ENCODE assay signal across 1 cellular context in the genomic region with DNA sequence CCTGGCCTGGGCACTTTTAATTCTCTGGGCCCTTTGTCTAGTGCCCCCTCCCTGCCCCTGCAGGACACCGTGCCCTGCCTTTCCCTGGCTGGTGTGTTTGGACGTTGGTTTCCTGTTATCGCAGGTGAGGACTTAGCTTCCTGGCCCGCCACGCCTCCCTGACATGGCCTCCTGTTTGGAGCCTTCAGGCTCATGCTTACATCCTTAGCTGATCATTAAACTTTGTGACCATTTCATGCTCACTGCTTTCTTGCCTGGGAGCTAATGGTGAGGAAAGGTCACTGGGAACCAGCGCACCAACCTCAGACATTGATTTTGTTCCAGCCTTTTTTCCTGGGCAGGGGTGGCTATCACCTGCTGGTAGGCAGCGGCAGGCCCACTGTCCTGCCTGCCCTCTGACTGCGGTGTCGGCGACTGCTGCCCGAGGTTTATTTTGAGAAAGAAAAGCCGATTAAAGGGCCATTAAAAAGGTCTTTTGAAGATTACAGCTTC.
TF ChIP-seq lines count a peak whose summit lies in the region.

No MANE protein-coding gene starts in this region.

TF ChIP-seq in HepG2, 621 proteins besides CTCF, POLR2A, EP300 and RAD21 (continued from another document and continues in another):
- TF ChIP-seq SIN3A (IDR thresholded peaks at IDR 0.05; ENCODE audit: borderline replicate concordance, low read depth, low read length) (peak; percentile 77; the same call in 1 of the 2 replicates), TEAD3 (CRISPR knock-in tag; optimal IDR thresholded peaks at IDR 0.05; ENCODE audit: borderline replicate concordance) (peak; percentile 29), PPARG (CRISPR knock-in tag; conservative IDR thresholded peaks at IDR 0.05) (peak; percentile 88), NR2F6 (IDR thresholded peaks at IDR 0.05) (peak; percentile 56; the same call in 1 of the 2 replicates), NR2F6 (CRISPR knock-in tag; IDR thresholded peaks at IDR 0.05) (peak; percentile 61; the same call in 1 of the 2 replicates), PITX1 (CRISPR knock-in tag; IDR thresholded peaks at IDR 0.05) (peak; percentile 53), IRF2 (CRISPR knock-in tag; IDR thresholded peaks at IDR 0.05) (peak; percentile 61; the same call in 1 of the 2 replicates), ZSCAN31 (CRISPR knock-in tag; IDR thresholded peaks at IDR 0.05; ENCODE audit: low read depth) (0 out of 2 replicates have a peak, but pooled peaks have one; percentile 54), SP2 (CRISPR knock-in tag; IDR thresholded peaks at IDR 0.05) (no peak), POLR2AphosphoS5 (IDR thresholded peaks at IDR 0.05; ENCODE audit: low read depth, low read length) (peak; percentile 45; the same call in 1 of the 2 replicates), SP4 (CRISPR knock-in tag; IDR thresholded peaks at IDR 0.05) (0 out of 2 replicates have a peak, but pooled peaks have one; percentile 33), ARHGAP35 (CRISPR knock-in tag; IDR thresholded peaks at IDR 0.05; ENCODE audit: borderline replicate concordance) (0 out of 2 replicates have a peak, but pooled peaks have one; percentile 47), ZNF260 (CRISPR knock-in tag; IDR thresholded peaks at IDR 0.05; ENCODE audit: borderline replicate concordance, low read depth) (no peak), FOXO1 (CRISPR knock-in tag; IDR thresholded peaks at IDR 0.05) (peak; percentile 64), MIER3 (CRISPR knock-in tag; IDR thresholded peaks at IDR 0.05; ENCODE audit: borderline replicate concordance) (peak; percentile 25; the same call in 1 of the 2 replicates), MED1 (CRISPR knock-in tag; IDR thresholded peaks at IDR 0.05) (peak; percentile 81), SKI (IDR thresholded peaks at IDR 0.05; ENCODE audit: partially characterized antibody) (peak; percentile 51), ZSCAN21 (CRISPR knock-in tag; IDR thresholded peaks at IDR 0.05; ENCODE audit: borderline replicate concordance) (0 out of 2 replicates have a peak, but pooled peaks have one; percentile 19), ZFP41 (CRISPR knock-in tag; IDR thresholded peaks at IDR 0.05; ENCODE audit: borderline replicate concordance) (no peak), TARDBP (CRISPR knock-in tag; IDR thresholded peaks at IDR 0.05) (0 out of 2 replicates have a peak, but pooled peaks have one; percentile 35), ZNF562 (CRISPR knock-in tag; IDR thresholded peaks at IDR 0.05; ENCODE audit: borderline replicate concordance) (no peak), MIXL1 (CRISPR knock-in tag; IDR thresholded peaks at IDR 0.05) (peak; percentile 71; the same call in 1 of the 2 replicates), GATAD2A (CRISPR knock-in tag; IDR thresholded peaks at IDR 0.05) (peak; percentile 65), MYNN (CRISPR knock-in tag; IDR thresholded peaks at IDR 0.05; ENCODE audit: low read depth) (no peak), DR1 (CRISPR knock-in tag; IDR thresholded peaks at IDR 0.05) (0 out of 2 replicates have a peak, but pooled peaks have one; percentile 23)
- TF ChIP-seq, protein P1, sequence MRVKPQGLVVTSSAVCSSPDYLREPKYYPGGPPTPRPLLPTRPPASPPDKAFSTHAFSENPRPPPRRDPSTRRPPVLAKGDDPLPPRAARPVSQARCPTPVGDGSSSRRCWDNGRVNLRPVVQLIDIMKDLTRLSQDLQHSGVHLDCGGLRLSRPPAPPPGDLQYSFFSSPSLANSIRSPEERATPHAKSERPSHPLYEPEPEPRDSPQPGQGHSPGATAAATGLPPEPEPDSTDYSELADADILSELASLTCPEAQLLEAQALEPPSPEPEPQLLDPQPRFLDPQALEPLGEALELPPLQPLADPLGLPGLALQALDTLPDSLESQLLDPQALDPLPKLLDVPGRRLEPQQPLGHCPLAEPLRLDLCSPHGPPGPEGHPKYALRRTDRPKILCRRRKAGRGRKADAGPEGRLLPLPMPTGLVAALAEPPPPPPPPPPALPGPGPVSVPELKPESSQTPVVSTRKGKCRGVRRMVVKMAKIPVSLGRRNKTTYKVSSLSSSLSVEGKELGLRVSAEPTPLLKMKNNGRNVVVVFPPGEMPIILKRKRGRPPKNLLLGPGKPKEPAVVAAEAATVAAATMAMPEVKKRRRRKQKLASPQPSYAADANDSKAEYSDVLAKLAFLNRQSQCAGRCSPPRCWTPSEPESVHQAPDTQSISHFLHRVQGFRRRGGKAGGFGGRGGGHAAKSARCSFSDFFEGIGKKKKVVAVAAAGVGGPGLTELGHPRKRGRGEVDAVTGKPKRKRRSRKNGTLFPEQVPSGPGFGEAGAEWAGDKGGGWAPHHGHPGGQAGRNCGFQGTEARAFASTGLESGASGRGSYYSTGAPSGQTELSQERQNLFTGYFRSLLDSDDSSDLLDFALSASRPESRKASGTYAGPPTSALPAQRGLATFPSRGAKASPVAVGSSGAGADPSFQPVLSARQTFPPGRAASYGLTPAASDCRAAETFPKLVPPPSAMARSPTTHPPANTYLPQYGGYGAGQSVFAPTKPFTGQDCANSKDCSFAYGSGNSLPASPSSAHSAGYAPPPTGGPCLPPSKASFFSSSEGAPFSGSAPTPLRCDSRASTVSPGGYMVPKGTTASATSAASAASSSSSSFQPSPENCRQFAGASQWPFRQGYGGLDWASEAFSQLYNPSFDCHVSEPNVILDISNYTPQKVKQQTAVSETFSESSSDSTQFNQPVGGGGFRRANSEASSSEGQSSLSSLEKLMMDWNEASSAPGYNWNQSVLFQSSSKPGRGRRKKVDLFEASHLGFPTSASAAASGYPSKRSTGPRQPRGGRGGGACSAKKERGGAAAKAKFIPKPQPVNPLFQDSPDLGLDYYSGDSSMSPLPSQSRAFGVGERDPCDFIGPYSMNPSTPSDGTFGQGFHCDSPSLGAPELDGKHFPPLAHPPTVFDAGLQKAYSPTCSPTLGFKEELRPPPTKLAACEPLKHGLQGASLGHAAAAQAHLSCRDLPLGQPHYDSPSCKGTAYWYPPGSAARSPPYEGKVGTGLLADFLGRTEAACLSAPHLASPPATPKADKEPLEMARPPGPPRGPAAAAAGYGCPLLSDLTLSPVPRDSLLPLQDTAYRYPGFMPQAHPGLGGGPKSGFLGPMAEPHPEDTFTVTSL (CRISPR knock-in tag; IDR thresholded peaks at IDR 0.05; ENCODE audit: borderline replicate concordance), result no peak
- TF ChIP-seq, protein P2, sequence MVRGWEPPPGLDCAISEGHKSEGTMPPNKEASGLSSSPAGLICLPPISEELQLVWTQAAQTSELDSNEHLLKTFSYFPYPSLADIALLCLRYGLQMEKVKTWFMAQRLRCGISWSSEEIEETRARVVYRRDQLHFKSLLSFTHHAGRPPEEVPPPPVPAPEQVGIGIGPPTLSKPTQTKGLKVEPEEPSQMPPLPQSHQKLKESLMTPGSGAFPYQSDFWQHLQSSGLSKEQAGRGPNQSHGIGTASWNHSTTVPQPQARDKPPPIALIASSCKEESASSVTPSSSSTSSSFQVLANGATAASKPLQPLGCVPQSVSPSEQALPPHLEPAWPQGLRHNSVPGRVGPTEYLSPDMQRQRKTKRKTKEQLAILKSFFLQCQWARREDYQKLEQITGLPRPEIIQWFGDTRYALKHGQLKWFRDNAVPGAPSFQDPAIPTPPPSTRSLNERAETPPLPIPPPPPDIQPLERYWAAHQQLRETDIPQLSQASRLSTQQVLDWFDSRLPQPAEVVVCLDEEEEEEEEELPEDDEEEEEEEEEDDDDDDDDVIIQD (CRISPR knock-in tag; IDR thresholded peaks at IDR 0.05; ENCODE audit: low read depth), result 0 out of 2 replicates have a peak, but pooled peaks have one; percentile 17
- TF ChIP-seq, protein P3, sequence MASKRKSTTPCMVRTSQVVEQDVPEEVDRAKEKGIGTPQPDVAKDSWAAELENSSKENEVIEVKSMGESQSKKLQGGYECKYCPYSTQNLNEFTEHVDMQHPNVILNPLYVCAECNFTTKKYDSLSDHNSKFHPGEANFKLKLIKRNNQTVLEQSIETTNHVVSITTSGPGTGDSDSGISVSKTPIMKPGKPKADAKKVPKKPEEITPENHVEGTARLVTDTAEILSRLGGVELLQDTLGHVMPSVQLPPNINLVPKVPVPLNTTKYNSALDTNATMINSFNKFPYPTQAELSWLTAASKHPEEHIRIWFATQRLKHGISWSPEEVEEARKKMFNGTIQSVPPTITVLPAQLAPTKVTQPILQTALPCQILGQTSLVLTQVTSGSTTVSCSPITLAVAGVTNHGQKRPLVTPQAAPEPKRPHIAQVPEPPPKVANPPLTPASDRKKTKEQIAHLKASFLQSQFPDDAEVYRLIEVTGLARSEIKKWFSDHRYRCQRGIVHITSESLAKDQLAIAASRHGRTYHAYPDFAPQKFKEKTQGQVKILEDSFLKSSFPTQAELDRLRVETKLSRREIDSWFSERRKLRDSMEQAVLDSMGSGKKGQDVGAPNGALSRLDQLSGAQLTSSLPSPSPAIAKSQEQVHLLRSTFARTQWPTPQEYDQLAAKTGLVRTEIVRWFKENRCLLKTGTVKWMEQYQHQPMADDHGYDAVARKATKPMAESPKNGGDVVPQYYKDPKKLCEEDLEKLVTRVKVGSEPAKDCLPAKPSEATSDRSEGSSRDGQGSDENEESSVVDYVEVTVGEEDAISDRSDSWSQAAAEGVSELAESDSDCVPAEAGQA (IDR thresholded peaks at IDR 0.05; ENCODE audit: low read depth), result 0 out of 2 replicates have a peak, but pooled peaks have one; percentile 20
- TF ChIP-seq, protein P3 (CRISPR knock-in tag; IDR thresholded peaks at IDR 0.05; ENCODE audit: borderline replicate concordance), result no peak
- TF ChIP-seq, protein P4, sequence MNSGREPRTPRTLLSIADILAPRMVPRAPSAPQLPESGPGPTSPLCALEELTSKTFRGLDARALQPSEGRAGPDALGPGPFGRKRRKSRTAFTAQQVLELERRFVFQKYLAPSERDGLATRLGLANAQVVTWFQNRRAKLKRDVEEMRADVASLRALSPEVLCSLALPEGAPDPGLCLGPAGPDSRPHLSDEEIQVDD (CRISPR knock-in tag; IDR thresholded peaks at IDR 0.05; ENCODE audit: borderline replicate concordance), result no peak
- TF ChIP-seq, protein P5, sequence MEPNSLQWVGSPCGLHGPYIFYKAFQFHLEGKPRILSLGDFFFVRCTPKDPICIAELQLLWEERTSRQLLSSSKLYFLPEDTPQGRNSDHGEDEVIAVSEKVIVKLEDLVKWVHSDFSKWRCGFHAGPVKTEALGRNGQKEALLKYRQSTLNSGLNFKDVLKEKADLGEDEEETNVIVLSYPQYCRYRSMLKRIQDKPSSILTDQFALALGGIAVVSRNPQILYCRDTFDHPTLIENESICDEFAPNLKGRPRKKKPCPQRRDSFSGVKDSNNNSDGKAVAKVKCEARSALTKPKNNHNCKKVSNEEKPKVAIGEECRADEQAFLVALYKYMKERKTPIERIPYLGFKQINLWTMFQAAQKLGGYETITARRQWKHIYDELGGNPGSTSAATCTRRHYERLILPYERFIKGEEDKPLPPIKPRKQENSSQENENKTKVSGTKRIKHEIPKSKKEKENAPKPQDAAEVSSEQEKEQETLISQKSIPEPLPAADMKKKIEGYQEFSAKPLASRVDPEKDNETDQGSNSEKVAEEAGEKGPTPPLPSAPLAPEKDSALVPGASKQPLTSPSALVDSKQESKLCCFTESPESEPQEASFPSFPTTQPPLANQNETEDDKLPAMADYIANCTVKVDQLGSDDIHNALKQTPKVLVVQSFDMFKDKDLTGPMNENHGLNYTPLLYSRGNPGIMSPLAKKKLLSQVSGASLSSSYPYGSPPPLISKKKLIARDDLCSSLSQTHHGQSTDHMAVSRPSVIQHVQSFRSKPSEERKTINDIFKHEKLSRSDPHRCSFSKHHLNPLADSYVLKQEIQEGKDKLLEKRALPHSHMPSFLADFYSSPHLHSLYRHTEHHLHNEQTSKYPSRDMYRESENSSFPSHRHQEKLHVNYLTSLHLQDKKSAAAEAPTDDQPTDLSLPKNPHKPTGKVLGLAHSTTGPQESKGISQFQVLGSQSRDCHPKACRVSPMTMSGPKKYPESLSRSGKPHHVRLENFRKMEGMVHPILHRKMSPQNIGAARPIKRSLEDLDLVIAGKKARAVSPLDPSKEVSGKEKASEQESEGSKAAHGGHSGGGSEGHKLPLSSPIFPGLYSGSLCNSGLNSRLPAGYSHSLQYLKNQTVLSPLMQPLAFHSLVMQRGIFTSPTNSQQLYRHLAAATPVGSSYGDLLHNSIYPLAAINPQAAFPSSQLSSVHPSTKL (CRISPR knock-in tag; IDR thresholded peaks at IDR 0.05), result peak; percentile 27; the same call in 1 of the 2 replicates
- TF ChIP-seq, protein P6, sequence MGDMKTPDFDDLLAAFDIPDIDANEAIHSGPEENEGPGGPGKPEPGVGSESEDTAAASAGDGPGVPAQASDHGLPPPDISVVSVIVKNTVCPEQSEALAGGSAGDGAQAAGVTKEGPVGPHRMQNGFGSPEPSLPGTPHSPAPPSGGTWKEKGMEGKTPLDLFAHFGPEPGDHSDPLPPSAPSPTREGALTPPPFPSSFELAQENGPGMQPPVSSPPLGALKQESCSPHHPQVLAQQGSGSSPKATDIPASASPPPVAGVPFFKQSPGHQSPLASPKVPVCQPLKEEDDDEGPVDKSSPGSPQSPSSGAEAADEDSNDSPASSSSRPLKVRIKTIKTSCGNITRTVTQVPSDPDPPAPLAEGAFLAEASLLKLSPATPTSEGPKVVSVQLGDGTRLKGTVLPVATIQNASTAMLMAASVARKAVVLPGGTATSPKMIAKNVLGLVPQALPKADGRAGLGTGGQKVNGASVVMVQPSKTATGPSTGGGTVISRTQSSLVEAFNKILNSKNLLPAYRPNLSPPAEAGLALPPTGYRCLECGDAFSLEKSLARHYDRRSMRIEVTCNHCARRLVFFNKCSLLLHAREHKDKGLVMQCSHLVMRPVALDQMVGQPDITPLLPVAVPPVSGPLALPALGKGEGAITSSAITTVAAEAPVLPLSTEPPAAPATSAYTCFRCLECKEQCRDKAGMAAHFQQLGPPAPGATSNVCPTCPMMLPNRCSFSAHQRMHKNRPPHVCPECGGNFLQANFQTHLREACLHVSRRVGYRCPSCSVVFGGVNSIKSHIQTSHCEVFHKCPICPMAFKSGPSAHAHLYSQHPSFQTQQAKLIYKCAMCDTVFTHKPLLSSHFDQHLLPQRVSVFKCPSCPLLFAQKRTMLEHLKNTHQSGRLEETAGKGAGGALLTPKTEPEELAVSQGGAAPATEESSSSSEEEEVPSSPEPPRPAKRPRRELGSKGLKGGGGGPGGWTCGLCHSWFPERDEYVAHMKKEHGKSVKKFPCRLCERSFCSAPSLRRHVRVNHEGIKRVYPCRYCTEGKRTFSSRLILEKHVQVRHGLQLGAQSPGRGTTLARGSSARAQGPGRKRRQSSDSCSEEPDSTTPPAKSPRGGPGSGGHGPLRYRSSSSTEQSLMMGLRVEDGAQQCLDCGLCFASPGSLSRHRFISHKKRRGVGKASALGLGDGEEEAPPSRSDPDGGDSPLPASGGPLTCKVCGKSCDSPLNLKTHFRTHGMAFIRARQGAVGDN (CRISPR knock-in tag; IDR thresholded peaks at IDR 0.05), result peak; percentile 65
